In genomic region chr1:201276891-201277290, GRCh38 we compare ENCODE assay signal across 15 cellular contexts. TPM values are rescaled to one million over a fixed set of nuclear protein-coding genes. Genes with fewer than 3 reads are reported as not detected.
"Had no signal": no experiment of that assay in that cellular context is flagged by ENCODE, and none has a peak within 500 bp of the region (broad histone marks: within the 10 kb centered on the region; RNA-seq: fewer than 3 reads in every experiment).

No MANE protein-coding gene starts in this region.

- H3K9me3 ChIP-seq: left ventricle myocardium inferior, right atrium auricular region, stomach, thoracic aorta, upper lobe of right lung had no signal

- H3K27me3 ChIP-seq: right atrium auricular region had no signal

- H3K4me1 ChIP-seq: upper lobe of right lung had no signal

- H3K36me3 Mint-ChIP-seq: memory B cell; naive thymus-derived CD8-positive, alpha-beta T cell had no signal

- H2AFZ ChIP-seq: hepatocyte had no signal

- H3K4me1 Mint-ChIP-seq: memory B cell; naive thymus-derived CD8-positive, alpha-beta T cell had no signal

- H3K27ac Mint-ChIP-seq: effector memory CD8-positive, alpha-beta T cell; memory B cell; progenitor cell of endocrine pancreas had no signal

- H3K27ac ChIP-seq: coronary artery, hepatocyte, left ventricle myocardium inferior, right atrium auricular region, stomach, thoracic aorta, upper lobe of right lung had no signal

- DNase-seq: activated CD4-positive, alpha-beta T cell treated with anti-CD3 and anti-CD28 coated beads, Interleukin-2, amount 50 U/mL, for 1 hour; activated naive CD4-positive, alpha-beta T cell treated with Interleukin-2 at 50 U/mL for 16 hours; effector memory CD8-positive, alpha-beta T cell; islet precursor cell; left ventricle myocardium inferior; naive thymus-derived CD8-positive, alpha-beta T cell; stomach; upper lobe of right lung had no signal

- H3K4me3 ChIP-seq: coronary artery, hepatocyte, left ventricle myocardium inferior, right atrium auricular region, stomach, thoracic aorta, upper lobe of right lung had no signal

- H3K4me2 ChIP-seq: hepatocyte had no signal

- ATAC-seq: effector memory CD8-positive, alpha-beta T cell; naive thymus-derived CD8-positive, alpha-beta T cell; upper lobe of right lung had no signal

- H3K36me3 ChIP-seq: left ventricle myocardium inferior, right atrium auricular region, stomach, thoracic aorta, upper lobe of right lung had no signal

- H3K4me3 Mint-ChIP-seq: effector memory CD8-positive, alpha-beta T cell; memory B cell; naive thymus-derived CD8-positive, alpha-beta T cell had no signal

- H3K79me2 ChIP-seq: hepatocyte had no signal

- H3K9me3 Mint-ChIP-seq: effector memory CD8-positive, alpha-beta T cell; memory B cell; naive thymus-derived CD8-positive, alpha-beta T cell had no signal

RNA-seq across cellular contexts. Expression of gene PKP1, which starts 6.4 kb away (rescaled TPM):
- total RNA-seq: activated CD8-positive, alpha-beta memory T cell treated with anti-CD3 and anti-CD28 coated beads for 36 hours; naive thymus-derived CD8-positive, alpha-beta T cell; progenitor cell of endocrine pancreas had no signal
